Comparison of ENCODE assay signal across 1 cellular context in genomic region chr17:70869402-70870085, GRCh38.
TF ChIP-seq lines count a peak whose summit lies in the region.

No MANE protein-coding gene starts in this region.

TF ChIP-seq in Ishikawa, 13 proteins besides CTCF, POLR2A, EP300 and RAD21 (continued from another document):
- no peak for TF ChIP-seq REST (IDR thresholded peaks at IDR 0.05; ENCODE audit: low read depth)
- no peak for TF ChIP-seq CREB1 (IDR thresholded peaks at IDR 0.05; ENCODE audit: low read depth)
